Comparison of ENCODE assay signal across 16 cellular contexts in genomic region chr1:227561303-227561702, GRCh38. TPM values are rescaled to one million over a fixed set of nuclear protein-coding genes. Genes with fewer than 3 reads are reported as not detected.
A peak's percentile ranks its signal among the peaks of the same experiment; 100 is the strongest.
DNase-seq lines count a peak whose midpoint lies in the region; ATAC-seq and TF ChIP-seq lines count a peak whose summit lies in the region.
"Had no signal": no experiment of that assay in that cellular context is flagged by ENCODE, and none has a peak within 500 bp of the region (broad histone marks: within the 10 kb centered on the region; RNA-seq: fewer than 3 reads in every experiment).

No MANE protein-coding gene starts in this region.

- 36% methylated on average over 30 of the region's 30 CpGs for WGBS in right cardiac atrium
- WGBS in psoas muscle, 3 donors = 51 to 65% (median 51%) methylated on average over 30 of the region's 30 CpGs

- H3K9me3 ChIP-seq in right cardiac atrium (ENCODE audit: control insufficient read depth, low read length) (no peaks in the 10 kb centered on the region), psoas muscle (no peaks in the 10 kb centered on the region), vagina (no peaks in the 10 kb centered on the region), uterus (no peaks in the 10 kb centered on the region)

- ATAC-seq in right cardiac atrium = peak in 1 of 2 donors; percentile 27
- no peak for ATAC-seq in Right ventricle myocardium inferior
- no peak for ATAC-seq in psoas muscle
- no peak for ATAC-seq in HG02840 (IDR thresholded peaks at IDR 0.05; ENCODE audit: low FRiP score, unreplicated experiment)

- no peaks in the 10 kb centered on the region for H3K36me3 ChIP-seq in psoas muscle (ENCODE audit: insufficient read depth in 1 of 2, low read depth in 1 of 2)
- no peaks in the 10 kb centered on the region for H3K36me3 ChIP-seq in vagina
- H3K36me3 ChIP-seq in uterus = no peaks in the 10 kb centered on the region
- H3K36me3 ChIP-seq: SJCRH30 had no signal

- no peak for TF ChIP-seq POLR2A in vagina (IDR thresholded peaks at IDR 0.05)
- no peak for TF ChIP-seq POLR2A in uterus (IDR thresholded peaks at IDR 0.05)

- no peak for TF ChIP-seq CTCF in chondrocyte (IDR thresholded peaks at IDR 0.05)
- no peak for TF ChIP-seq CTCF in psoas muscle (IDR thresholded peaks at IDR 0.05)
- no peak for TF ChIP-seq CTCF in vagina (IDR thresholded peaks at IDR 0.05)
- no peak for TF ChIP-seq CTCF in uterus (IDR thresholded peaks at IDR 0.05)

- no peak overlapping the region for H3K27ac ChIP-seq in right cardiac atrium (ENCODE audit: low read length)
- no peak overlapping the region for H3K27ac ChIP-seq in psoas muscle
- no peak overlapping the region for H3K27ac ChIP-seq in vagina
- no peak overlapping the region for H3K27ac ChIP-seq in uterus
- H3K27ac ChIP-seq: SJCRH30 had no signal

- no peak overlapping the region for H3K4me3 ChIP-seq in right cardiac atrium (ENCODE audit: low read length)
- peak overlapping the region; percentile 11 for H3K4me3 ChIP-seq in psoas muscle
- H3K4me3 ChIP-seq in vagina = peak overlapping the region; percentile 25 to 30
- no peak overlapping the region for H3K4me3 ChIP-seq in uterus
- H3K4me3 ChIP-seq: SJCRH30 had no signal

- no peaks in the 10 kb centered on the region for H3K4me1 ChIP-seq in right cardiac atrium (ENCODE audit: control insufficient read depth, insufficient read depth, low read length)
- H3K4me1 ChIP-seq in psoas muscle = peaks cover 3% of the 10 kb centered on the region
- H3K4me1 ChIP-seq in vagina = peaks cover 19% of the 10 kb centered on the region
- peaks cover 0 to 7% of the 10 kb centered on the region in 2 donors for H3K4me1 ChIP-seq in uterus
- H3K4me1 ChIP-seq: SJCRH30 had no signal

- H3K27me3 ChIP-seq in right cardiac atrium (ENCODE audit: control insufficient read depth, insufficient read depth) = no peaks in the 10 kb centered on the region
- peaks cover 0 to 28% (median 14%) of the 10 kb centered on the region in 3 donors for H3K27me3 ChIP-seq in psoas muscle (ENCODE audit: insufficient read depth in 3 of 3, low read length in 2 of 3)
- no peaks in the 10 kb centered on the region for H3K27me3 ChIP-seq in vagina
- H3K27me3 ChIP-seq in uterus = no peaks in the 10 kb centered on the region
- H3K27me3 ChIP-seq: SJCRH30 had no signal

- H3K4me3 Mint-ChIP-seq in chondrocyte (ENCODE audit: unreplicated experiment) = no peak overlapping the region

- no peak overlapping the region for H3K27ac Mint-ChIP-seq in chondrocyte (ENCODE audit: unreplicated experiment)

- intact Hi-C loops in right cardiac atrium (cut with DNase I) (loop anchor here in 1 of 4 donors (10.0 kb wide), 1 partner anchor 163 kb away; no protein-coding TSS in a partner anchor), Right ventricle myocardium inferior (cut with DNase I) (loop anchor here (5.0 kb wide), 1 partner anchor 176 kb away; the partner anchor contains the start of genes JMJD4 and SNAP47), psoas muscle (cut with DNase I) (no loop called here), vagina (cut with DNase I) (no loop called here), uterus (cut with DNase I; ENCODE audit: low total_unique reads) (no loop called here)

- no peaks in the 10 kb centered on the region for H3K36me3 Mint-ChIP-seq in chondrocyte (ENCODE audit: low read depth)

- no peaks in the 10 kb centered on the region for H3K27me3 Mint-ChIP-seq in chondrocyte (ENCODE audit: low read depth)

- peaks cover 13% of the 10 kb centered on the region for H3K4me1 Mint-ChIP-seq in chondrocyte (ENCODE audit: low read depth)

- no peaks in the 10 kb centered on the region for H3K9me3 Mint-ChIP-seq in chondrocyte (ENCODE audit: low read depth)

- DNase-seq in right cardiac atrium (peak in 2 of 3 donors; percentile 28 to 55), Right ventricle myocardium inferior (ENCODE audit: missing footprints) (no peak), chondrocyte (ENCODE audit: low spot score) (peak; percentile 75), psoas muscle (peak in 1 of 2 donors; percentile 39), vagina (ENCODE audit: extremely low spot score in 2 of 2) (no peak), uterus (no peak), NCI-H2227 (lab: John Stamatoyannopoulos, UW; ENCODE audit: unreplicated experiment) (no peak)
- DNase-seq: AML-193; CD4-positive, alpha-beta memory T cell; Karpas-422; NCI-H1436 treated with DMSO at 0.1 percent for 48 hours; NCI-H2081; NCI-H2227 treated with DMSO at 0.1 percent for 48 hours; NCI-H526 treated with DMSO at 0.1 percent for 48 hours; SJCRH30 had no signal

RNA-seq across cellular contexts. Expression of gene ZNF678, which starts 2.1 kb away (rescaled TPM):
- 1 to 10 TPM; 3.4 to 6.1 (median 4.2) TPM for total RNA-seq in right cardiac atrium
- polyA plus RNA-seq in right cardiac atrium = 0.95 TPM
- 3.0 TPM for total RNA-seq in Right ventricle myocardium inferior
- total RNA-seq in chondrocyte = 4.2 to 6.3 TPM (median 4.6 TPM) in 3 replicates
- total RNA-seq in psoas muscle = 1 to 10 TPM; 3.0 to 5.0 (median 4.2) TPM
- polyA plus RNA-seq in psoas muscle = 1 to 10 TPM; 1.2 to 2.6 (median 2.1) TPM
- 15.2 TPM for total RNA-seq in vagina
- 10 to 100 TPM in 3 of 4 donors, 1 to 10 TPM in 1; 9.7 to 51.4 (median 18.6) TPM for total RNA-seq in uterus

Comparison
In these comparisons a context has a peak if more than half of its experiments do, and no peak if none do; other contexts are left out.
1. DNase-seq: peak in right cardiac atrium (2 of 3) and chondrocyte (single experiment); none in Right ventricle myocardium inferior (single experiment), vagina (0 of 2), uterus (0 of 2) and NCI-H2227 (single experiment).
2. H3K4me3 ChIP-seq: peak in psoas muscle (single experiment) and vagina (2 of 2); none in right cardiac atrium (single experiment) and uterus (0 of 2).